In the genomic region with DNA sequence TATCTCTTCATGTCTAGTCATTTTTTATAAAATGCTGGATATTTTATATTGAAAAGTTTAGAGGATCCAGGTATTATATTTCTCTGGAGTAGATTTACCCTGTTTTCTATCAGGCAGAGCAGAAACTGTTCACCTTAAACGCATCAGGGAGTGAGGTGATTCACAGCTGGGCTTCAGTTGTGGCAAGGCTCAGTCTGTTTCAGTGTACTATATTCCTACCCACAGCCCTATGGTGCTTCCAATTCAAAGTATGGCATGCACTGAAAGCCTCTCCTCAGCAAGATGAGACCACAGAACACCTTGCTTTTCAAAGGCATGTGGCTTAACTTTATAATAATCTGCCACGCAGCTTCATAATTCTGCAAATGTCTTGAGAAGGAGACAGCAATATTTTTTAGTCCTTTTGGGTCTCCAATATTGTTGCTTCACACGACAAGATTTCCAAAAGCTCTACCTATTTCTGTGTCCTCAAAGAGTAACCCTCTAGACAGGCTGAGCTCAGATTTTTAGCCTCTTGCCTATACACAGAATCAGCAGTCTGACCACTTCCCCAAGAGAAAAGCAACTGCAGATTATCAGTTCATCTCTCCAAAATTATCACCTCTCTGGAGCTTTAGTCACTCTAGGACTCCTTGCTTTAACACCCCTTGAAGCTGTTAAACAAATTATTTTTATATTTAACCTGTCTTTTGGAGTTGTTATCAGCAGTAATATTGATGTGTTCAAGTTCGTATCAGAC, we compare ENCODE assay signal across 29 cellular contexts. TPM values are rescaled to one million over a fixed set of nuclear protein-coding genes. Genes with fewer than 3 reads are reported as not detected.
"Had no signal": no experiment of that assay in that cellular context is flagged by ENCODE, and none has a peak within 500 bp of the region (broad histone marks: within the 10 kb centered on the region; RNA-seq: fewer than 3 reads in every experiment).

No MANE protein-coding gene starts in this region.

- H3K27ac Mint-ChIP-seq: natural killer cell; nephron; neural progenitor cell; progenitor cell of endocrine pancreas; stimulated activated effector memory CD8-positive, alpha-beta T cell treated with anti-CD3 and anti-CD28 coated beads, Interleukin-12 subunit alpha, Interleukin-12 subunit beta, amount 100 ng/mL, for 72 hours; stimulated activated naive B cell treated with anti-CD40 and anti-IgM and Interleukin-4, amounts not matched to agents 10 μg/mL and 1 μg/mL and 100 μg/mL, for 72 hours; stimulated activated naive CD8-positive, alpha-beta T cell treated with anti-CD3 and anti-CD28 coated beads, Interleukin-15, Interleukin-2, amounts not matched to agents 100 ng/mL and 50 ng/mL, for 24 hours had no signal

- H3K36me3 Mint-ChIP-seq: natural killer cell; stimulated activated effector memory CD8-positive, alpha-beta T cell treated with anti-CD3 and anti-CD28 coated beads, Interleukin-12 subunit alpha, Interleukin-12 subunit beta, amount 100 ng/mL, for 72 hours; stimulated activated naive B cell treated with anti-CD40 and anti-IgM and Interleukin-4, amounts not matched to agents 10 μg/mL and 1 μg/mL and 100 μg/mL, for 72 hours had no signal

- ATAC-seq: natural killer cell; psoas muscle; right cardiac atrium; right lobe of liver; stimulated activated effector memory CD8-positive, alpha-beta T cell treated with anti-CD3 and anti-CD28 coated beads, Interleukin-12 subunit alpha, Interleukin-12 subunit beta, amount 100 ng/mL, for 72 hours; stimulated activated naive B cell treated with anti-CD40 and anti-IgM and Interleukin-4, amounts not matched to agents 10 μg/mL and 1 μg/mL and 100 μg/mL, for 72 hours had no signal

- H3K9me3 ChIP-seq: ovary, psoas muscle, right lobe of liver, sigmoid colon, stomach, thoracic aorta, thyroid gland, tibial nerve, upper lobe of left lung, vagina had no signal

- H3K4me1 Mint-ChIP-seq: natural killer cell; nephron; neural progenitor cell; stimulated activated naive B cell treated with anti-CD40 and anti-IgM and Interleukin-4, amounts not matched to agents 10 μg/mL and 1 μg/mL and 100 μg/mL, for 72 hours had no signal

- H3K27me3 Mint-ChIP-seq: progenitor cell of endocrine pancreas; stimulated activated naive B cell treated with anti-CD40 and anti-IgM and Interleukin-4, amounts not matched to agents 10 μg/mL and 1 μg/mL and 100 μg/mL, for 72 hours had no signal

- H2AFZ ChIP-seq: neural progenitor cell, parathyroid adenoma had no signal

- DNase-seq: natural killer cell; occipital lobe; ovary; posterior cingulate gyrus; psoas muscle; right cardiac atrium; right lobe of liver; sigmoid colon; small intestine; stimulated activated CD4-positive, alpha-beta T cell treated with anti-CD3 and anti-CD28 coated beads, Interleukin-15, amount 100 ng/mL, for 24 hours; stimulated activated CD4-positive, alpha-beta T cell treated with anti-CD3 and anti-CD28 coated beads, Interleukin-2, amount 100 ng/mL, for 24 hours; stimulated activated CD4-positive, alpha-beta T cell treated with anti-CD3 and anti-CD28 coated beads, Interleukin-2, amount 100 ng/mL, for 48 hours; stimulated activated CD4-positive, alpha-beta T cell treated with anti-CD3 and anti-CD28 coated beads, Interleukin-4, amount 100 ng/mL, for 24 hours; stimulated activated naive B cell treated with anti-CD40 and anti-IgM and Interleukin-4, amounts not matched to agents 10 μg/mL and 1 μg/mL and 100 μg/mL, for 72 hours; stimulated activated naive CD4-positive, alpha-beta T cell treated with Interleukin-2 at 50 U/mL for 16 hours; stomach; thyroid gland; trophoblast cell; upper lobe of left lung had no signal

- H3K9ac ChIP-seq: neural progenitor cell, parathyroid adenoma had no signal

- H3K4me3 ChIP-seq: neural progenitor cell, ovary, psoas muscle, right lobe of liver, sigmoid colon, stomach, thoracic aorta, thyroid gland, tibial nerve, upper lobe of left lung, vagina had no signal

- H3K79me2 ChIP-seq: parathyroid adenoma had no signal

- H3K9me3 Mint-ChIP-seq: stimulated activated effector memory CD8-positive, alpha-beta T cell treated with anti-CD3 and anti-CD28 coated beads, Interleukin-12 subunit alpha, Interleukin-12 subunit beta, amount 100 ng/mL, for 72 hours; stimulated activated naive CD8-positive, alpha-beta T cell treated with anti-CD3 and anti-CD28 coated beads, Interleukin-15, Interleukin-2, amounts not matched to agents 100 ng/mL and 50 ng/mL, for 24 hours had no signal

- H3K36me3 ChIP-seq: neural progenitor cell, ovary, right lobe of liver, thoracic aorta, thyroid gland, upper lobe of left lung, vagina had no signal

- FAIRE-seq: small intestine, urothelium cell line had no signal

- H3K27ac ChIP-seq: neural progenitor cell, ovary, parathyroid adenoma, psoas muscle, right lobe of liver, sigmoid colon, stomach, thoracic aorta, thyroid gland, tibial nerve, upper lobe of left lung, vagina had no signal

- H3K4me3 Mint-ChIP-seq: natural killer cell; nephron; neural progenitor cell; stimulated activated effector memory CD8-positive, alpha-beta T cell treated with anti-CD3 and anti-CD28 coated beads, Interleukin-12 subunit alpha, Interleukin-12 subunit beta, amount 100 ng/mL, for 72 hours; stimulated activated naive B cell treated with anti-CD40 and anti-IgM and Interleukin-4, amounts not matched to agents 10 μg/mL and 1 μg/mL and 100 μg/mL, for 72 hours; stimulated activated naive CD8-positive, alpha-beta T cell treated with anti-CD3 and anti-CD28 coated beads, Interleukin-15, Interleukin-2, amounts not matched to agents 100 ng/mL and 50 ng/mL, for 24 hours had no signal

- H3K4me1 ChIP-seq: neural progenitor cell, parathyroid adenoma, psoas muscle, right lobe of liver, sigmoid colon, stomach, thyroid gland, tibial nerve, upper lobe of left lung, vagina had no signal

- H3K4me2 ChIP-seq: neural progenitor cell had no signal

- H3K27me3 ChIP-seq: neural progenitor cell, ovary, right lobe of liver, sigmoid colon, stomach, thyroid gland, tibial nerve, upper lobe of left lung, vagina had no signal

RNA-seq across cellular contexts. Expression of gene PRDM5, which starts 24.4 kb away (rescaled TPM):
- total RNA-seq: natural killer cell had no signal
